ENCODE assay signal across 8 cellular contexts in genomic region chr19:35757749-35758608, GRCh38. TPM values are rescaled to one million over a fixed set of nuclear protein-coding genes. Genes with fewer than 3 reads are reported as not detected.
DNase-seq lines count a peak whose midpoint lies in the region; ATAC-seq and TF ChIP-seq lines count a peak whose summit lies in the region.

Gene PROSER3, plus strand, starts transcription at chr19:35758176. Its CDS starts 40 bp downstream, at chr19:35758216.

- DNase-seq in GM12864 (ENCODE audit: low read depth) (peak; percentile 100), NCI-H1417 (lab: John Stamatoyannopoulos, UW) (peak; percentile 98 to 99 (median 99)), SW 1271 (lab: John Stamatoyannopoulos, UW) (peak; percentile 93 to 97), Right ventricle myocardium inferior (ENCODE audit: missing footprints) (peak; percentile 99), ovary (peak; percentile 97 to 99 (median 98)), tibial artery (peak; percentile 99 to 100)
- peak; percentile 95 for DNase-seq in activated naive CD8-positive, alpha-beta T cell treated with anti-CD3 and anti-CD28 coated beads, Interleukin-2, amount 50 U/mL, for 16 hours (ENCODE audit: low read depth, low spot score)

- no peak for TF ChIP-seq EP300 in ovary (IDR thresholded peaks at IDR 0.05)

- H3K27me3 ChIP-seq in ovary (no peaks in the 10 kb centered on the region), tibial artery (no peaks in the 10 kb centered on the region)

- H3K9me3 ChIP-seq in ovary (no peaks in the 10 kb centered on the region), tibial artery (no peaks in the 10 kb centered on the region)

- H3K36me3 ChIP-seq in ovary, result no peaks in the 10 kb centered on the region
- peaks cover 11 to 36% (median 22%) of the 10 kb centered on the region in 3 donors for H3K36me3 ChIP-seq in tibial artery

- peak; percentile 89 for TF ChIP-seq POLR2A in ovary (IDR thresholded peaks at IDR 0.05)

- TF ChIP-seq CTCF in GM12864 (IDR thresholded peaks at IDR 0.05; ENCODE audit: low read depth, low read length, missing control alignments) (no peak), ovary (IDR thresholded peaks at IDR 0.05) (no peak), tibial artery (IDR thresholded peaks at IDR 0.05) (peak in 1 of 2 experiments; percentile 5)

- peak within 1 kb of the TSS; percentile 94 for H3K4me3 ChIP-seq in GM12864 (ENCODE audit: low read depth, low read length)
- H3K4me3 ChIP-seq in ovary, result peak within 1 kb of the TSS; percentile 91
- H3K4me3 ChIP-seq in tibial artery, result peak within 1 kb of the TSS; percentile 72 to 75

- WGBS in ovary, 3 donors, result 0 to 1% (median 0%) methylated on average over 40 to 53 of the region's 53 CpGs

- intact Hi-C loops in Right ventricle myocardium inferior (cut with DNase I) (loop anchor here (1.0 kb wide), 1 partner anchor 42 kb away; no protein-coding TSS in a partner anchor), ovary (cut with DNase I) (loop anchor here in 1 of 4 donors (2.0 kb wide), 1 partner anchor 41 kb away; no protein-coding TSS in a partner anchor), tibial artery (cut with DNase I; ENCODE audit: low total_unique reads) (loop anchor here (5.0 kb wide), 1 partner anchor 41 kb away; the partner anchor contains the start of gene KMT2B)

- peaks cover 12% of the 10 kb centered on the region for H3K4me1 ChIP-seq in ovary (ENCODE audit: insufficient read depth)
- peaks cover 5 to 57% (median 38%) of the 10 kb centered on the region in 4 donors for H3K4me1 ChIP-seq in tibial artery

- peak; percentile 93 for ATAC-seq in HG02759 (IDR thresholded peaks at IDR 0.05; ENCODE audit: unreplicated experiment)
- ATAC-seq in Right ventricle myocardium inferior, result peak; percentile 79

- H3K27ac ChIP-seq in ovary (peak within 1 kb of the TSS; percentile 93 to 97), tibial artery (peak within 1 kb of the TSS; percentile 93 to 100)

RNA-seq across cellular contexts. Expression of gene PROSER3, which starts in this region (rescaled TPM):
- total RNA-seq in Right ventricle myocardium inferior (5.1 TPM), ovary (10 to 100 TPM in 5 of 7 donors, 1 to 10 TPM in 2; 3.3 to 59.0 (median 32.0) TPM)
- polyA plus RNA-seq in ovary, result 10 to 100 TPM; 12.6 to 12.9 TPM

Comparison
In these comparisons a context has a peak if more than half of its experiments do, and no peak if none do; other contexts are left out.
1. Peak in every context shown above with its lines: DNase-seq, ATAC-seq, H3K4me3 ChIP-seq and H3K27ac ChIP-seq.